ENCODE assay signal across 10 cellular contexts in genomic region chr3:126056681-126057546, GRCh38. TPM values are rescaled to one million over a fixed set of nuclear protein-coding genes. Genes with fewer than 3 reads are reported as not detected.
DNase-seq lines count a peak whose midpoint lies in the region; ATAC-seq and TF ChIP-seq lines count a peak whose summit lies in the region.
"Had no signal": no experiment of that assay in that cellular context is flagged by ENCODE, and none has a peak within 500 bp of the region (broad histone marks: within the 10 kb centered on the region; RNA-seq: fewer than 3 reads in every experiment).

No MANE protein-coding gene starts in this region.

- in situ Hi-C loops in GM13977 (cut with MboI; ENCODE audit: low pct_unique_long_range_greater_than_20kb, low sequenced_read_pairs, unreplicated experiment): no loop called here

- H3K27me3 ChIP-seq in right lobe of liver (no peaks in the 10 kb centered on the region), testis (no peaks in the 10 kb centered on the region)

- H3K27ac ChIP-seq in right lobe of liver: no peak overlapping the region
- peak overlapping the region; percentile 66 to 86 for H3K27ac ChIP-seq in testis

- 30% methylated on average over 2 of the region's 15 CpGs for WGBS in right lobe of liver (ENCODE audit: insufficient coverage, low coverage, low lambda C conversion rate, missing lambda C conversion rate)
- 28 to 33% methylated on average over 12 of the region's 15 CpGs for WGBS in testis, 2 donors

- TF ChIP-seq CTCF in right lobe of liver (IDR thresholded peaks at IDR 0.05) (no peak), testis (IDR thresholded peaks at IDR 0.05) (no peak), GM13977 (IDR thresholded peaks at IDR 0.05; ENCODE audit: extremely low read depth, insufficient read depth, missing control alignments) (no peak)

- H3K9me3 ChIP-seq in right lobe of liver (no peaks in the 10 kb centered on the region), testis (no peaks in the 10 kb centered on the region)

- intact Hi-C loops in right lobe of liver (cut with DNase I): no loop called here
- intact Hi-C loops in testis (cut with DNase I; ENCODE audit: low total_unique reads): no loop called here

- TF ChIP-seq POLR2A in right lobe of liver (IDR thresholded peaks at IDR 0.05) (no peak), testis (IDR thresholded peaks at IDR 0.05) (no peak)

- H3K36me3 ChIP-seq in right lobe of liver: no peaks in the 10 kb centered on the region
- no peaks in the 10 kb centered on the region for H3K36me3 ChIP-seq in testis (ENCODE audit: low read depth, missing control alignments)

- peak; percentile 92 for DNase-seq in M059J (ENCODE audit: low read depth)
- DNase-seq in dermis microvascular lymphatic vessel endothelial cell (ENCODE audit: low read depth in 2 of 2): peak; percentile 40 to 62
- DNase-seq in right lobe of liver: no peak
- DNase-seq in testis: peak; percentile 91
- DNase-seq in GM13977 (ENCODE audit: low spot score): no peak
- no peak for DNase-seq in activated CD4-positive, alpha-beta T cell treated with anti-CD3 and anti-CD28 coated beads, Interleukin-2, amount 50 U/mL, for 1 hour
- DNase-seq: activated CD4-positive, alpha-beta T cell treated with anti-CD3 and anti-CD28 coated beads, Interleukin-2, amount 10 ng/mL, durations not matched to agents 7 days and 5 days; effector memory CD8-positive, alpha-beta T cell; stimulated activated CD4-positive, alpha-beta T cell treated with anti-CD3 and anti-CD28 coated beads, Interleukin-4, amount 100 ng/mL, for 24 hours had no signal

- no peaks in the 10 kb centered on the region for H3K4me1 ChIP-seq in right lobe of liver
- peaks cover 45% of the 10 kb centered on the region for H3K4me1 ChIP-seq in testis

- peak in 3 of 4 donors; percentile 13 to 73 (median 40) for ATAC-seq in right lobe of liver
- no peak for ATAC-seq in GM18873 (IDR thresholded peaks at IDR 0.05; ENCODE audit: low FRiP score, unreplicated experiment)
- ATAC-seq: effector memory CD8-positive, alpha-beta T cell had no signal

- H3K4me3 ChIP-seq in right lobe of liver: no peak overlapping the region
- H3K4me3 ChIP-seq in testis: no peak overlapping the region

RNA-seq across cellular contexts. Expression of gene SLC41A3, which starts 27.0 kb away (rescaled TPM):
- 57.3 and 67.5 TPM in 2 replicates for total RNA-seq in M059J (2014; rRNA removed; shearing (Covaris generic))
- total RNA-seq in dermis microvascular lymphatic vessel endothelial cell (56.0 and 211 TPM in 2 replicates), right lobe of liver (10 to 100 TPM; 12.7 to 29.1 (median 15.9) TPM), testis (100 to 1,000 TPM; 160 to 220 TPM)
- 161 TPM for polyA plus RNA-seq in testis (ENCODE audit: insufficient read depth, low read depth, low replicate concordance)

Comparison
In these comparisons a context has a peak if more than half of its experiments do, and no peak if none do; other contexts are left out.
1. DNase-seq: peak in M059J (single experiment), dermis microvascular lymphatic vessel endothelial cell (2 of 2) and testis (single experiment); none in right lobe of liver (0 of 3), GM13977 (single experiment) and activated CD4-positive, alpha-beta T cell treated with anti-CD3 and anti-CD28 coated beads, Interleukin-2, amount 50 U/mL, for 1 hour (single experiment).
2. H3K27ac ChIP-seq: peak in testis (2 of 2); none in right lobe of liver (0 of 3).